ENCODE assay signal across 1 cellular context in the genomic region with DNA sequence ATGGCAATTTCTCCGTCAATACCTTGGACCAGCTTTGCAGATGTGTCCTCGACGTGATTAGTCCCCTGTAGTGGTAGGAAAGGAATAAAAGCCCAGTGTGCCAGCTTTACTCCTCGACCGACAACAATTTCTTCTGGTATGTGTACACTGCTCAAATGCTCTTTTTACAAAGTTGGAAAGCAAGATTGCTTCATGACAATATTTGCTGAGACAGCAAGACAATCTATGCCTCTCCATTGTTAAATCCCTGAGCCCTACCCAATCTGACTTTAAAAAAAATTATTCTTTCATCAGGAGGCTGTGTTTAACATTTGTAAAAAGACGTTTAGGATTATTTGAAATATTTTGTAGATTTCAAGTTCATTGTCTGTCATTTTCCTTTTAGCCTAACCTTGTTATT.
TF ChIP-seq lines count a peak whose summit lies in the region.

No MANE protein-coding gene starts in this region.

TF ChIP-seq in IMR-90, 13 proteins besides CTCF, POLR2A, EP300 and RAD21:
- TF ChIP-seq RCOR1 (IDR thresholded peaks at IDR 0.05; ENCODE audit: insufficient replicate concordance, low read length): no peak
- TF ChIP-seq MAFK (IDR thresholded peaks at IDR 0.05; ENCODE audit: low read depth, low read length): peak; percentile 74
TF ChIP-seq in IMR-90: peak in this region for 1.
